1 cellular context compared by ENCODE assay signal in genomic region chr19:8877854-8878705, GRCh38.
TF ChIP-seq lines count a peak whose summit lies in the region.

No MANE protein-coding gene starts in this region.

TF ChIP-seq in GM23338, 12 proteins besides CTCF, POLR2A, EP300 and RAD21 (continued from another document):
- TF ChIP-seq, protein P1, sequence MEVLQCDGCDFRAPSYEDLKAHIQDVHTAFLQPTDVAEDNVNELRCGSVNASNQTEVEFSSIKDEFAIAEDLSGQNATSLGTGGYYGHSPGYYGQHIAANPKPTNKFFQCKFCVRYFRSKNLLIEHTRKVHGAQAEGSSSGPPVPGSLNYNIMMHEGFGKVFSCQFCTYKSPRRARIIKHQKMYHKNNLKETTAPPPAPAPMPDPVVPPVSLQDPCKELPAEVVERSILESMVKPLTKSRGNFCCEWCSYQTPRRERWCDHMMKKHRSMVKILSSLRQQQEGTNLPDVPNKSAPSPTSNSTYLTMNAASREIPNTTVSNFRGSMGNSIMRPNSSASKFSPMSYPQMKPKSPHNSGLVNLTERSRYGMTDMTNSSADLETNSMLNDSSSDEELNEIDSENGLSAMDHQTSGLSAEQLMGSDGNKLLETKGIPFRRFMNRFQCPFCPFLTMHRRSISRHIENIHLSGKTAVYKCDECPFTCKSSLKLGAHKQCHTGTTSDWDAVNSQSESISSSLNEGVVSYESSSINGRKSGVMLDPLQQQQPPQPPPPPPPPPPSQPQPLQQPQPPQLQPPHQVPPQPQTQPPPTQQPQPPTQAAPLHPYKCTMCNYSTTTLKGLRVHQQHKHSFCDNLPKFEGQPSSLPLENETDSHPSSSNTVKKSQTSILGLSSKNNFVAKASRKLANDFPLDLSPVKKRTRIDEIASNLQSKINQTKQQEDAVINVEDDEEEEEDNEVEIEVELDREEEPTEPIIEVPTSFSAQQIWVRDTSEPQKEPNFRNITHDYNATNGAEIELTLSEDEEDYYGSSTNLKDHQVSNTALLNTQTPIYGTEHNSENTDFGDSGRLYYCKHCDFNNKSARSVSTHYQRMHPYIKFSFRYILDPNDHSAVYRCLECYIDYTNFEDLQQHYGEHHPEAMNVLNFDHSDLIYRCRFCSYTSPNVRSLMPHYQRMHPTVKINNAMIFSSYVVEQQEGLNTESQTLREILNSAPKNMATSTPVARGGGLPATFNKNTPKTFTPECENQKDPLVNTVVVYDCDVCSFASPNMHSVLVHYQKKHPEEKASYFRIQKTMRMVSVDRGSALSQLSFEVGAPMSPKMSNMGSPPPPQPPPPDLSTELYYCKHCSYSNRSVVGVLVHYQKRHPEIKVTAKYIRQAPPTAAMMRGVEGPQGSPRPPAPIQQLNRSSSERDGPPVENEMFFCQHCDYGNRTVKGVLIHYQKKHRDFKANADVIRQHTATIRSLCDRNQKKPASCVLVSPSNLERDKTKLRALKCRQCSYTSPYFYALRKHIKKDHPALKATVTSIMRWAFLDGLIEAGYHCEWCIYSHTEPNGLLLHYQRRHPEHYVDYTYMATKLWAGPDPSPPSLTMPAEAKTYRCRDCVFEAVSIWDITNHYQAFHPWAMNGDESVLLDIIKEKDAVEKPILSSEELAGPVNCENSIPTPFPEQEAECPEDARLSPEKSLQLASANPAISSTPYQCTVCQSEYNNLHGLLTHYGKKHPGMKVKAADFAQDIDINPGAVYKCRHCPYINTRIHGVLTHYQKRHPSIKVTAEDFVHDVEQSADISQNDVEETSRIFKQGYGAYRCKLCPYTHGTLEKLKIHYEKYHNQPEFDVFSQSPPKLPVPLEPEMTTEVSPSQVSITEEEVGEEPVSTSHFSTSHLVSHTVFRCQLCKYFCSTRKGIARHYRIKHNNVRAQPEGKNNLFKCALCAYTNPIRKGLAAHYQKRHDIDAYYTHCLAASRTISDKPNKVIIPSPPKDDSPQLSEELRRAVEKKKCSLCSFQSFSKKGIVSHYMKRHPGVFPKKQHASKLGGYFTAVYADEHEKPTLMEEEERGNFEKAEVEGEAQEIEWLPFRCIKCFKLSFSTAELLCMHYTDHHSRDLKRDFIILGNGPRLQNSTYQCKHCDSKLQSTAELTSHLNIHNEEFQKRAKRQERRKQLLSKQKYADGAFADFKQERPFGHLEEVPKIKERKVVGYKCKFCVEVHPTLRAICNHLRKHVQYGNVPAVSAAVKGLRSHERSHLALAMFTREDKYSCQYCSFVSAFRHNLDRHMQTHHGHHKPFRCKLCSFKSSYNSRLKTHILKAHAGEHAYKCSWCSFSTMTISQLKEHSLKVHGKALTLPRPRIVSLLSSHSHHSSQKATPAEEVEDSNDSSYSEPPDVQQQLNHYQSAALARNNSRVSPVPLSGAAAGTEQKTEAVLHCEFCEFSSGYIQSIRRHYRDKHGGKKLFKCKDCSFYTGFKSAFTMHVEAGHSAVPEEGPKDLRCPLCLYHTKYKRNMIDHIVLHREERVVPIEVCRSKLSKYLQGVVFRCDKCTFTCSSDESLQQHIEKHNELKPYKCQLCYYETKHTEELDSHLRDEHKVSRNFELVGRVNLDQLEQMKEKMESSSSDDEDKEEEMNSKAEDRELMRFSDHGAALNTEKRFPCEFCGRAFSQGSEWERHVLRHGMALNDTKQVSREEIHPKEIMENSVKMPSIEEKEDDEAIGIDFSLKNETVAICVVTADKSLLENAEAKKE (CRISPR knock-in tag; IDR thresholded peaks at IDR 0.05): no peak
- TF ChIP-seq CREB1 (CRISPR knock-in tag; IDR thresholded peaks at IDR 0.05; ENCODE audit: low read depth) (no peak), ETS1 (IDR thresholded peaks at IDR 0.05) (no peak)
TF ChIP-seq in GM23338: peak in this region for 0.
